ENCODE assay signal across 10 cellular contexts in genomic region chr7:130141161-130141857, GRCh38.
A peak's percentile ranks its signal among the peaks of the same experiment; 100 is the strongest.
DNase-seq lines count a peak whose midpoint lies in the region; ATAC-seq, FAIRE-seq and TF ChIP-seq lines count a peak whose summit lies in the region.
"Had no signal": no experiment of that assay in that cellular context is flagged by ENCODE, and none has a peak within 500 bp of the region (broad histone marks: within the 10 kb centered on the region; RNA-seq: fewer than 3 reads in every experiment).

No MANE protein-coding gene starts in this region.

- H3K9me3 Mint-ChIP-seq in CD14-positive monocyte = peaks cover 0 to 2% (median 0%) of the 10 kb centered on the region in 7 donors

- peaks cover 6 to 9% of the 10 kb centered on the region in 2 experiments for H3K36me3 ChIP-seq in keratinocyte (ENCODE audit: control insufficient read depth in 2 of 2, extremely low read depth in 1 of 2, insufficient read depth in 2 of 2, low read length in 2 of 2)
- H3K36me3 ChIP-seq in skeletal muscle tissue (ENCODE audit: control insufficient read depth in 3 of 3, insufficient read depth in 3 of 3, low read length in 3 of 3) = peaks cover 0 to 5% (median 0%) of the 10 kb centered on the region in 3 donors
- no peaks in the 10 kb centered on the region; the same call in none of the 2 replicates for H3K36me3 ChIP-seq in WERI-Rb-1

- H3K27ac Mint-ChIP-seq in CD14-positive monocyte = peak overlapping the region in 4 of 7 donors; percentile 25 to 68 (median 34)

- intact Hi-C loops in CD14-positive monocyte (cut with micrococcal nuclease) = no loop called here

- peaks cover 1 to 6% (median 4%) of the 10 kb centered on the region in 3 donors for H3K27me3 Mint-ChIP-seq in CD14-positive monocyte (ENCODE audit: low read depth in 3 of 3)

- H2AFZ ChIP-seq in keratinocyte (ENCODE audit: control insufficient read depth, low read length) = peak overlapping the region; percentile 28

- H3K9me1 ChIP-seq in keratinocyte (ENCODE audit: control insufficient read depth, extremely low read depth, insufficient read depth, low read length) = no peaks in the 10 kb centered on the region

- FAIRE-seq in keratinocyte (lab: Jason Lieb, UNC) = no peak
- FAIRE-seq: islet of Langerhans had no signal

- no peaks in the 10 kb centered on the region for H3K9me3 ChIP-seq in keratinocyte (ENCODE audit: control insufficient read depth, low read depth, low read length)
- H3K9me3 ChIP-seq in skeletal muscle tissue (ENCODE audit: control insufficient read depth in 3 of 3, low read length in 3 of 3) = no peaks in the 10 kb centered on the region
- no peaks in the 10 kb centered on the region for H3K9me3 ChIP-seq in WERI-Rb-1 (ENCODE audit: severe bottlenecking)
- H3K9me3 ChIP-seq: HAP-1 had no signal

- peak overlapping the region; percentile 96 for H3K27ac ChIP-seq in cingulate gyrus (ENCODE audit: low read depth, low read length)
- H3K27ac ChIP-seq in keratinocyte (ENCODE audit: control insufficient read depth, insufficient read depth, low read length) = no peak overlapping the region
- peak overlapping the region; percentile 56 for H3K27ac ChIP-seq in skeletal muscle tissue (ENCODE audit: low read depth, low read length)
- H3K27ac ChIP-seq in WERI-Rb-1 = no peak overlapping the region

- ATAC-seq in GM21529 (IDR thresholded peaks at IDR 0.05; ENCODE audit: unreplicated experiment) (peak; percentile 44), HG02885 (IDR thresholded peaks at IDR 0.05; ENCODE audit: poor library complexity, unreplicated experiment) (no peak)

- no peaks in the 10 kb centered on the region for H3K27me3 ChIP-seq in keratinocyte (ENCODE audit: control insufficient read depth, extremely low read depth, insufficient read depth, low read length)
- no peaks in the 10 kb centered on the region for H3K27me3 ChIP-seq in skeletal muscle tissue (ENCODE audit: control insufficient read depth in 3 of 3, insufficient read depth in 3 of 3, low read length in 3 of 3)
- no peaks in the 10 kb centered on the region for H3K27me3 ChIP-seq in WERI-Rb-1 (ENCODE audit: insufficient read depth, low read depth, severe bottlenecking)

- TF ChIP-seq CTCF in CD14-positive monocyte (IDR thresholded peaks at IDR 0.05) = no peak
- no peak for TF ChIP-seq CTCF in keratinocyte (optimal IDR thresholded peaks at IDR 0.05 in 1 of 3, IDR thresholded peaks at IDR 0.05 in 1 of 3, conservative IDR thresholded peaks at IDR 0.05 in 1 of 3; ENCODE audit: extremely low read depth in 1 of 3, insufficient read depth in 2 of 3, low read length in 3 of 3)
- no peak for TF ChIP-seq CTCF in WERI-Rb-1 (IDR thresholded peaks at IDR 0.05; ENCODE audit: low read depth, low read length)

- H3K4me1 ChIP-seq in keratinocyte (ENCODE audit: control insufficient read depth, extremely low read depth, insufficient read depth, low read length) (peaks cover 4% of the 10 kb centered on the region), skeletal muscle tissue (ENCODE audit: control insufficient read depth in 3 of 3, insufficient read depth in 3 of 3, low read length in 3 of 3) (peaks cover 0 to 3% (median 3%) of the 10 kb centered on the region in 3 donors)
- H3K4me1 ChIP-seq: HAP-1 had no signal

- dilution Hi-C loops in keratinocyte (cut with MboI; ENCODE audit: extremely low pct_ligation_motif_present, low sequenced_read_pairs) = no loop called here

- DNase-seq in CD14-positive monocyte (ENCODE audit: low spot score) = no peak
- peak in 4 of 5 donors; percentile 27 to 41 (median 29) for DNase-seq in T-helper 1 cell
- no peak for DNase-seq in keratinocyte (ENCODE audit: low read depth, low spot score)
- no peak for DNase-seq in WERI-Rb-1

- H4K20me1 ChIP-seq in keratinocyte (ENCODE audit: control insufficient read depth, extremely low read depth, insufficient read depth, low read length) = no peaks in the 10 kb centered on the region

- H3K36me3 Mint-ChIP-seq in CD14-positive monocyte = peaks cover 26 to 32% of the 10 kb centered on the region in 2 donors

- peaks cover 8% of the 10 kb centered on the region for H3K4me1 Mint-ChIP-seq in CD14-positive monocyte

- H3K4me3 ChIP-seq in keratinocyte (ENCODE audit: control insufficient read depth in 2 of 3, extremely low read depth in 1 of 3, insufficient read depth in 2 of 3, low read depth in 1 of 3, low read length in 3 of 3) (peak overlapping the region in 1 of 3 experiments; percentile 46), skeletal muscle tissue (ENCODE audit: low read length in 3 of 3) (peak overlapping the region; percentile 54 to 72 (median 57)), WERI-Rb-1 (ENCODE audit: low read depth, low read length) (no peak overlapping the region)
- H3K4me3 ChIP-seq: HAP-1 had no signal

- H3K4me3 Mint-ChIP-seq in CD14-positive monocyte = peak overlapping the region; percentile 82 to 94

- H3K4me2 ChIP-seq in keratinocyte (ENCODE audit: control insufficient read depth, extremely low read depth, insufficient read depth, low read depth, low read length) = peak overlapping the region; percentile 64

- H3K79me2 ChIP-seq in keratinocyte (ENCODE audit: control insufficient read depth, insufficient read depth, low read length) = no peaks in the 10 kb centered on the region

- H3K9ac ChIP-seq in keratinocyte (ENCODE audit: control insufficient read depth, extremely low read depth, insufficient read depth, low read length) (peak overlapping the region; percentile 62), skeletal muscle tissue (ENCODE audit: low read depth in 1 of 3, low read length in 3 of 3) (peak overlapping the region; percentile 50 to 69 (median 61))

Comparison
In these comparisons a context has a peak if more than half of its experiments do, and no peak if none do; other contexts are left out.
1. DNase-seq: peak in T-helper 1 cell (4 of 5); none in CD14-positive monocyte (single experiment), keratinocyte (single experiment) and WERI-Rb-1 (single experiment).
2. H3K27ac ChIP-seq: peak in cingulate gyrus (single experiment) and skeletal muscle tissue (single experiment); none in keratinocyte (single experiment) and WERI-Rb-1 (single experiment).